In genomic region chr20:64151634-64152530, GRCh38 we compare ENCODE assay signal across 1 cellular context.
TF ChIP-seq lines count a peak whose summit lies in the region.

No MANE protein-coding gene starts in this region.

TF ChIP-seq in H1, 55 proteins besides CTCF, POLR2A, EP300 and RAD21:
- TF ChIP-seq SIN3A (conservative IDR thresholded peaks at IDR 0.05 in 1 of 2, IDR thresholded peaks at IDR 0.05 in 1 of 2; ENCODE audit: low read depth in 1 of 2, low read length in 2 of 2) = no peak
- no peak for TF ChIP-seq BCL11A (IDR thresholded peaks at IDR 0.05; ENCODE audit: low read depth in 2 of 2, low read length in 2 of 2)
- no peak for TF ChIP-seq CHD7 (IDR thresholded peaks at IDR 0.05; ENCODE audit: insufficient replicate concordance, low read length)
- TF ChIP-seq CREB1 (IDR thresholded peaks at IDR 0.05) = no peak
- no peak for TF ChIP-seq SUZ12 (IDR thresholded peaks at IDR 0.05; ENCODE audit: low read length)
- TF ChIP-seq EGR1 (IDR thresholded peaks at IDR 0.05; ENCODE audit: borderline replicate concordance, low read depth, low read length) = no peak
- TF ChIP-seq, protein P1, sequence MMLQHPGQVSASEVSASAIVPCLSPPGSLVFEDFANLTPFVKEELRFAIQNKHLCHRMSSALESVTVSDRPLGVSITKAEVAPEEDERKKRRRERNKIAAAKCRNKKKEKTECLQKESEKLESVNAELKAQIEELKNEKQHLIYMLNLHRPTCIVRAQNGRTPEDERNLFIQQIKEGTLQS (IDR thresholded peaks at IDR 0.05; ENCODE audit: insufficient read depth, low read depth, low read length) = no peak
- no peak for TF ChIP-seq CBX8 (IDR thresholded peaks at IDR 0.05; ENCODE audit: borderline replicate concordance, low read depth, low read length)
- no peak for TF ChIP-seq SP4 (IDR thresholded peaks at IDR 0.05; ENCODE audit: low read length)
- no peak for TF ChIP-seq KDM1A (IDR thresholded peaks at IDR 0.05; ENCODE audit: borderline replicate concordance, low read length)
- no peak for TF ChIP-seq JUND (IDR thresholded peaks at IDR 0.05; ENCODE audit: low read length)
